In genomic region chr1:25818569-25818968, GRCh38 we compare ENCODE assay signal across 1 cellular context.
TF ChIP-seq lines count a peak whose summit lies in the region.

No MANE protein-coding gene starts in this region.

TF ChIP-seq in GM12878, 131 proteins besides CTCF, POLR2A, EP300 and RAD21:
- TF ChIP-seq RB1 (IDR thresholded peaks at IDR 0.05; ENCODE audit: borderline replicate concordance) (no peak), MEF2B (IDR thresholded peaks at IDR 0.05; ENCODE audit: partially characterized antibody, poor library complexity, severe bottlenecking) (no peak), NFXL1 (IDR thresholded peaks at IDR 0.05; ENCODE audit: borderline replicate concordance) (no peak), NFIC (IDR thresholded peaks at IDR 0.05; ENCODE audit: low read depth, low read length) (no peak), SIX5 (IDR thresholded peaks at IDR 0.05; ENCODE audit: low read depth, low read length, severe bottlenecking) (no peak), BHLHE40 (IDR thresholded peaks at IDR 0.05; ENCODE audit: borderline replicate concordance in 1 of 2, low read depth in 2 of 2, low read length in 1 of 2) (no peak), CHD4 (IDR thresholded peaks at IDR 0.05) (no peak), PAX8 (IDR thresholded peaks at IDR 0.05) (no peak), PAX5 (IDR thresholded peaks at IDR 0.05; ENCODE audit: borderline replicate concordance, low read depth, low read length) (no peak), TBL1XR1 (IDR thresholded peaks at IDR 0.05; ENCODE audit: low read depth, low read length) (no peak), ETV6 (conservative IDR thresholded peaks at IDR 0.05 in 1 of 2, IDR thresholded peaks at IDR 0.05 in 1 of 2; ENCODE audit: borderline replicate concordance in 1 of 2, low read depth in 1 of 2) (no peak), SUZ12 (IDR thresholded peaks at IDR 0.05; ENCODE audit: unreplicated experiment) (no peak), HSF1 (IDR thresholded peaks at IDR 0.05; ENCODE audit: low read depth, low read length) (no peak), TCF7 (IDR thresholded peaks at IDR 0.05; ENCODE audit: borderline replicate concordance) (no peak)
- TF ChIP-seq, protein P1, sequence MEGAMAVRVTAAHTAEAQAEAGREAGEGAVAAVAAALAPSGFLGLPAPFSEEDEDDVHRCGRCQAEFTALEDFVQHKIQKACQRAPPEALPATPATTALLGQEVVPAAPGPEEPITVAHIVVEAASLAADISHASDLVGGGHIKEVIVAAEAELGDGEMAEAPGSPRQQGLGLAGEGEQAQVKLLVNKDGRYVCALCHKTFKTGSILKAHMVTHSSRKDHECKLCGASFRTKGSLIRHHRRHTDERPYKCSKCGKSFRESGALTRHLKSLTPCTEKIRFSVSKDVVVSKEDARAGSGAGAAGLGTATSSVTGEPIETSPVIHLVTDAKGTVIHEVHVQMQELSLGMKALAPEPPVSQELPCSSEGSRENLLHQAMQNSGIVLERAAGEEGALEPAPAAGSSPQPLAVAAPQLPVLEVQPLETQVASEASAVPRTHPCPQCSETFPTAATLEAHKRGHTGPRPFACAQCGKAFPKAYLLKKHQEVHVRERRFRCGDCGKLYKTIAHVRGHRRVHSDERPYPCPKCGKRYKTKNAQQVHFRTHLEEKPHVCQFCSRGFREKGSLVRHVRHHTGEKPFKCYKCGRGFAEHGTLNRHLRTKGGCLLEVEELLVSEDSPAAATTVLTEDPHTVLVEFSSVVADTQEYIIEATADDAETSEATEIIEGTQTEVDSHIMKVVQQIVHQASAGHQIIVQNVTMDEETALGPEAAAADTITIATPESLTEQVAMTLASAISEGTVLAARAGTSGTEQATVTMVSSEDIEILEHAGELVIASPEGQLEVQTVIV (IDR thresholded peaks at IDR 0.05; ENCODE audit: borderline replicate concordance, partially characterized antibody): no peak
